In genomic region chr1:40886318-40887011, GRCh38 we compare ENCODE assay signal across 17 cellular contexts.
"Had no signal": no experiment of that assay in that cellular context is flagged by ENCODE, and none has a peak within 500 bp of the region (broad histone marks: within the 10 kb centered on the region; RNA-seq: fewer than 3 reads in every experiment).

No MANE protein-coding gene starts in this region.

- H3K27ac Mint-ChIP-seq: activated CD8-positive, alpha-beta T cell treated with anti-CD3 and anti-CD28 coated beads, Interleukin-2, amount 10 ng/mL, durations not matched to agents 7 days and 5 days; effector memory CD8-positive, alpha-beta T cell; memory B cell; natural killer cell treated with Interleukin-12 subunit alpha and Interleukin-12 subunit beta and Interleukin-15 and Interleukin-18, amount 100 ng/mL, for 72 hours had no signal

- H3K4me3 Mint-ChIP-seq: activated CD8-positive, alpha-beta T cell treated with anti-CD3 and anti-CD28 coated beads, Interleukin-2, amount 10 ng/mL, durations not matched to agents 7 days and 5 days; central memory CD8-positive, alpha-beta T cell; effector memory CD8-positive, alpha-beta T cell; memory B cell; natural killer cell treated with Interleukin-12 subunit alpha and Interleukin-12 subunit beta and Interleukin-15 and Interleukin-18, amount 100 ng/mL, for 72 hours; stimulated activated naive CD8-positive, alpha-beta T cell treated with anti-CD3 and anti-CD28 coated beads, Interleukin-15, amount 100 ng/mL, for 72 hours had no signal

- H3K36me3 ChIP-seq: esophagus muscularis mucosa had no signal

- H3K9me3 ChIP-seq: esophagus muscularis mucosa, testis had no signal

- DNase-seq: activated CD4-positive, alpha-beta T cell treated with anti-CD3 and anti-CD28 coated beads for 48 hours; activated CD8-positive, alpha-beta memory T cell treated with anti-CD3 and anti-CD28 coated beads, Interleukin-2, amount 50 U/mL, for 48 hours; activated CD8-positive, alpha-beta T cell treated with anti-CD3 and anti-CD28 coated beads, Interleukin-2, amount 10 ng/mL, durations not matched to agents 7 days and 5 days; activated naive CD4-positive, alpha-beta T cell treated with Interleukin-2 at 50 U/mL for 16 hours; effector memory CD8-positive, alpha-beta T cell; foreskin fibroblast; head of caudate nucleus; stimulated activated CD4-positive, alpha-beta T cell treated with anti-CD3 and anti-CD28 coated beads, Interleukin-4, amount 100 ng/mL, for 1 hour; stimulated activated CD8-positive, alpha-beta memory T cell treated with anti-CD3 and anti-CD28 coated beads, Interleukin-4, amount 100 ng/mL, for 48 hours; stimulated activated naive CD8-positive, alpha-beta T cell treated with anti-CD3 and anti-CD28 coated beads, Interleukin-15, amount 100 ng/mL, for 72 hours; SW 1271; T1000; testis had no signal

- H3K9me3 Mint-ChIP-seq: central memory CD8-positive, alpha-beta T cell; effector memory CD8-positive, alpha-beta T cell; memory B cell; natural killer cell treated with Interleukin-12 subunit alpha and Interleukin-12 subunit beta and Interleukin-15 and Interleukin-18, amount 100 ng/mL, for 72 hours; stimulated activated naive CD8-positive, alpha-beta T cell treated with anti-CD3 and anti-CD28 coated beads, Interleukin-15, amount 100 ng/mL, for 72 hours had no signal

- H3K36me3 Mint-ChIP-seq: natural killer cell treated with Interleukin-12 subunit alpha and Interleukin-12 subunit beta and Interleukin-15 and Interleukin-18, amount 100 ng/mL, for 72 hours had no signal

- H3K4me1 ChIP-seq: testis had no signal

- H3K27me3 ChIP-seq: testis had no signal

- H3K4me3 ChIP-seq: esophagus muscularis mucosa, testis had no signal

- H3K27ac ChIP-seq: esophagus muscularis mucosa, testis had no signal
